26 cellular contexts compared by ENCODE assay signal in the genomic region with DNA sequence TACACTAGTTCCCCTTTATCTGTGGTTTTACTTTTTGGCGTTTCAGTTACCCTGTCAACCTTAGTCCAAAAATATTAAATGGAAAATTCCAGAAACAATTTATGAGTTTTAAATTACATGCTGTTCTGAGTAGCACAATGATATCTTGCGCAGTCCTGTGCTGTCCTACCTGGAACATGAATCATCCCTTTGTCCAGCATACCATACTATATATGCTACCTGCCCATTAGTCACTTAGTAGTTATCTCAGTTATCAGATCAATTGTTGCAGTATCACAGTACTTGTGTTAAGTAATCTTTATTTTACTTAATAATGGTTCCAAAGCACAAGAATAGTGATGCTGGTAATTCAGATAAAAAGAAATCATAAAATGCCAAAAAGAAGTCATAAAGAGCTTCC. TPM values are rescaled to one million over a fixed set of nuclear protein-coding genes. Genes with fewer than 3 reads are reported as not detected.
"Had no signal": no experiment of that assay in that cellular context is flagged by ENCODE, and none has a peak within 500 bp of the region (broad histone marks: within the 10 kb centered on the region; RNA-seq: fewer than 3 reads in every experiment).

No MANE protein-coding gene starts in this region.

- H3K9me3 ChIP-seq: ascending aorta, esophagus squamous epithelium had no signal

- H3K27me3 ChIP-seq: ascending aorta, dorsolateral prefrontal cortex, esophagus squamous epithelium had no signal

- H3K4me3 ChIP-seq: ascending aorta, coronary artery, dorsolateral prefrontal cortex, esophagus squamous epithelium had no signal

- H3K36me3 ChIP-seq: ascending aorta, esophagus squamous epithelium had no signal

- DNase-seq: activated CD4-positive, alpha-beta memory T cell treated with anti-CD3 and anti-CD28 coated beads, Interleukin-2, amount 10 ng/mL, durations not matched to agents 7 days and 5 days; activated CD4-positive, alpha-beta T cell treated with anti-CD3 and anti-CD28 coated beads for 36 hours; activated CD4-positive, alpha-beta T cell treated with anti-CD3 and anti-CD28 coated beads, Interleukin-2, amount 10 ng/mL, durations not matched to agents 24 days and 14 days; activated CD4-positive, CD25-positive, alpha-beta regulatory T cell; activated CD4-positive, CD25-positive, alpha-beta regulatory T cell treated with anti-CD3 and anti-CD28 coated beads, Interleukin-2, amount 50 U/mL, for 72 hours; activated CD8-positive, alpha-beta memory T cell treated with anti-CD3 and anti-CD28 coated beads, Interleukin-2, amount 50 U/mL, for 48 hours; activated gamma-delta T cell; activated naive CD4-positive, alpha-beta T cell; activated naive CD4-positive, alpha-beta T cell treated with anti-CD3 and anti-CD28 coated beads, Interleukin-2, amount 10 ng/mL, durations not matched to agents 7 days and 5 days; activated naive CD8-positive, alpha-beta T cell treated with anti-CD3 and anti-CD28 coated beads, Interleukin-2, amount 10 ng/mL, durations not matched to agents 7 days and 5 days; activated T-cell treated with anti-CD3 and anti-CD28 coated beads for 4 hours; activated T-cell treated with anti-CD3 and anti-CD28 coated beads, Interleukin-2, amount 50 U/mL, for 24 hours; activated T-cell treated with anti-CD3 and anti-CD28 coated beads, Interleukin-2, amount 50 U/mL, for 72 hours; central memory CD4-positive, alpha-beta T cell; dorsolateral prefrontal cortex; effector memory CD4-positive, alpha-beta T cell; endodermal cell; esophagus squamous epithelium; head of caudate nucleus; T-helper 2 cell had no signal

- H3K4me1 ChIP-seq: ascending aorta, esophagus squamous epithelium had no signal

- ATAC-seq: activated CD4-positive, alpha-beta T cell treated with anti-CD3 and anti-CD28 coated beads for 36 hours; activated naive CD4-positive, alpha-beta T cell treated with anti-CD3 and anti-CD28 coated beads, Interleukin-2, amount 50 U/mL, for 72 hours; activated T-cell treated with anti-CD3 and anti-CD28 coated beads, Interleukin-2, amount 50 U/mL, for 72 hours had no signal

- H3K27ac ChIP-seq: ascending aorta, coronary artery, dorsolateral prefrontal cortex, esophagus squamous epithelium had no signal

RNA-seq across cellular contexts. Expression of a gene that starts 52.7 kb away (rescaled TPM):
- total RNA-seq: activated CD4-positive, alpha-beta memory T cell treated with anti-CD3 and anti-CD28 coated beads, Interleukin-2, amount 10 ng/mL, durations not matched to agents 7 days and 5 days; activated CD4-positive, alpha-beta T cell treated with anti-CD3 and anti-CD28 coated beads for 36 hours; activated CD4-positive, alpha-beta T cell treated with anti-CD3 and anti-CD28 coated beads, Interleukin-2, amount 10 ng/mL, durations not matched to agents 24 days and 14 days; activated naive CD8-positive, alpha-beta T cell treated with anti-CD3 and anti-CD28 coated beads, Interleukin-2, amount 10 ng/mL, durations not matched to agents 7 days and 5 days; activated T-cell treated with anti-CD3 and anti-CD28 coated beads, Interleukin-2, amount 50 U/mL, for 72 hours; ascending aorta; esophagus squamous epithelium; fibroblast of lung; fibroblast of villous mesenchyme; T-helper 1 cell treated with Interleukin-12 subunit alpha and Interleukin-12 subunit beta and Interleukin-4 antibody, amounts not matched to agents 30 ng/mL and 1 ng/mL, for 36 hours had no signal
- polyA plus RNA-seq: fibroblast of lung had no signal
